20 cellular contexts compared by ENCODE assay signal in genomic region chr5:81167544-81167943, GRCh38.
A peak's percentile ranks its signal among the peaks of the same experiment; 100 is the strongest.
DNase-seq lines count a peak whose midpoint lies in the region; ATAC-seq lines count a peak whose summit lies in the region.
"Had no signal": no experiment of that assay in that cellular context is flagged by ENCODE, and none has a peak within 500 bp of the region (broad histone marks: within the 10 kb centered on the region; RNA-seq: fewer than 3 reads in every experiment).

No MANE protein-coding gene starts in this region.

- no CpG with 5 or more reads among the region's 8 CpGs for WGBS in neuronal stem cell (ENCODE audit: extremely low coverage in 2 of 2, insufficient read length in 2 of 2, insufficient replicate concordance in 1 of 2), 2 donors

- H3K27me3 ChIP-seq in SJCRH30 (no peaks in the 10 kb centered on the region), neuronal stem cell (ENCODE audit: control insufficient read depth in 3 of 3, insufficient read depth in 3 of 3, low read depth in 1 of 3, low read length in 3 of 3) (peaks cover 0 to 3% (median 0%) of the 10 kb centered on the region in 3 experiments)
- H3K27me3 ChIP-seq: BLaER1 had no signal

- no peaks in the 10 kb centered on the region for H3K36me3 ChIP-seq in SJCRH30
- no peaks in the 10 kb centered on the region for H3K36me3 ChIP-seq in neuronal stem cell (replicated peaks in 1 of 2; ENCODE audit: control insufficient read depth in 2 of 2, insufficient read depth in 2 of 2, low read length in 2 of 2)
- H3K36me3 ChIP-seq: BLaER1 had no signal

- H3K9me3 Mint-ChIP-seq in activated CD4-positive, alpha-beta T cell treated with anti-CD3 and anti-CD28 coated beads, Interleukin-2, amount 10 ng/mL, durations not matched to agents 24 days and 14 days = no peaks in the 10 kb centered on the region
- H3K9me3 Mint-ChIP-seq: CD4-positive, alpha-beta memory T cell had no signal

- ATAC-seq in HG03095 (IDR thresholded peaks at IDR 0.05; ENCODE audit: unreplicated experiment) = no peak
- ATAC-seq: HCT116 had no signal

- H3K27ac Mint-ChIP-seq in activated CD4-positive, alpha-beta T cell treated with anti-CD3 and anti-CD28 coated beads, Interleukin-2, amount 10 ng/mL, durations not matched to agents 24 days and 14 days = no peak overlapping the region

- no peak overlapping the region for H2AK5ac ChIP-seq in neuronal stem cell (ENCODE audit: low read depth, low read length)

- H3K27me3 Mint-ChIP-seq in activated CD4-positive, alpha-beta T cell treated with anti-CD3 and anti-CD28 coated beads, Interleukin-2, amount 10 ng/mL, durations not matched to agents 24 days and 14 days = no peaks in the 10 kb centered on the region
- H3K27me3 Mint-ChIP-seq: CD4-positive, alpha-beta memory T cell had no signal

- H3K79me1 ChIP-seq in neuronal stem cell (ENCODE audit: low read depth, low read length) = no peaks in the 10 kb centered on the region

- H3K18ac ChIP-seq in neuronal stem cell (ENCODE audit: low read length) = no peak overlapping the region

- peaks cover 9% of the 10 kb centered on the region for H3K4me1 Mint-ChIP-seq in activated CD4-positive, alpha-beta T cell treated with anti-CD3 and anti-CD28 coated beads, Interleukin-2, amount 10 ng/mL, durations not matched to agents 24 days and 14 days

- H3K4me2 ChIP-seq in neuronal stem cell (ENCODE audit: insufficient read depth, low read length, poor library complexity, severe bottlenecking) = no peak overlapping the region
- H3K4me2 ChIP-seq: A549, BLaER1 had no signal

- no peak overlapping the region for H3K4ac ChIP-seq in neuronal stem cell (ENCODE audit: low read length)

- H3K4me1 ChIP-seq in SJCRH30 (peaks cover 13% of the 10 kb centered on the region), neuronal stem cell (ENCODE audit: control insufficient read depth in 2 of 2, insufficient read depth in 1 of 2, low read depth in 1 of 2, low read length in 2 of 2) (peaks cover 5 to 11% of the 10 kb centered on the region in 2 donors)
- H3K4me1 ChIP-seq: A549, BLaER1 had no signal

- H3K27ac ChIP-seq in SJCRH30 (peak overlapping the region; percentile 13; the same call in 1 of the 2 replicates), neuronal stem cell (replicated peaks; ENCODE audit: low read length) (no peak overlapping the region), substantia nigra (ENCODE audit: low read depth, low read length, poor library complexity, severe bottlenecking) (peak overlapping the region; percentile 29)
- H3K27ac ChIP-seq: A549, BLaER1, RWPE1 had no signal

- DNase-seq in SJCRH30 = peak; percentile 52 to 59
- DNase-seq in islet precursor cell = peak; percentile 97
- DNase-seq in neuronal stem cell (ENCODE audit: low spot score) = no peak
- DNase-seq in substantia nigra (lab: John Stamatoyannopoulos, UW) = no peak
- DNase-seq in NAMALWA (ENCODE audit: low spot score) = no peak
- DNase-seq in activated CD4-positive, alpha-beta T cell treated with anti-CD3 and anti-CD28 coated beads, Interleukin-2, amount 10 ng/mL, durations not matched to agents 24 days and 14 days = no peak
- DNase-seq: Calu3; CD4-positive, alpha-beta memory T cell; DMS53; EL; GOT3; NCI-H1105 treated with DMSO at 0.1 percent for 48 hours; NCI-H1694; NCI-H774; SIG-M5 had no signal

- H2BK120ac ChIP-seq in neuronal stem cell (ENCODE audit: low read depth, low read length) = no peak overlapping the region

- H3K9ac ChIP-seq in neuronal stem cell (ENCODE audit: low read depth, low read length, poor library complexity) = no peak overlapping the region
- H3K9ac ChIP-seq: BLaER1 had no signal

- no peak overlapping the region for H3K23ac ChIP-seq in neuronal stem cell (ENCODE audit: low read depth, low read length, poor library complexity)

- no peak overlapping the region for H2BK15ac ChIP-seq in neuronal stem cell (ENCODE audit: low read length)

- peak overlapping the region; percentile 44 for H2AFZ ChIP-seq in neuronal stem cell (ENCODE audit: low read length)

- H3K4me3 ChIP-seq in SJCRH30 (no peak overlapping the region), neuronal stem cell (ENCODE audit: low read length in 2 of 2) (no peak overlapping the region)
- H3K4me3 ChIP-seq: A549, BLaER1 had no signal

- H4K91ac ChIP-seq in neuronal stem cell (ENCODE audit: low read depth, low read length, poor library complexity) = no peak overlapping the region

- no peak overlapping the region for H2BK12ac ChIP-seq in neuronal stem cell (ENCODE audit: low read length)

- H3K14ac ChIP-seq in neuronal stem cell (ENCODE audit: low read length) = no peak overlapping the region

- H3K36me3 Mint-ChIP-seq in activated CD4-positive, alpha-beta T cell treated with anti-CD3 and anti-CD28 coated beads, Interleukin-2, amount 10 ng/mL, durations not matched to agents 24 days and 14 days (ENCODE audit: low read depth) = peaks cover 6% of the 10 kb centered on the region

- H3K9me3 ChIP-seq in SJCRH30 (replicated peaks) = no peaks in the 10 kb centered on the region
- peaks cover 0 to 2% of the 10 kb centered on the region in 2 donors for H3K9me3 ChIP-seq in neuronal stem cell (replicated peaks in 1 of 2; ENCODE audit: control insufficient read depth in 2 of 2, insufficient read depth in 1 of 2, low read depth in 1 of 2, low read length in 2 of 2)
- H3K9me3 ChIP-seq: A549, BLaER1 had no signal

- no peak overlapping the region for H3K4me3 Mint-ChIP-seq in activated CD4-positive, alpha-beta T cell treated with anti-CD3 and anti-CD28 coated beads, Interleukin-2, amount 10 ng/mL, durations not matched to agents 24 days and 14 days
- H3K4me3 Mint-ChIP-seq: CD4-positive, alpha-beta memory T cell had no signal

- intact Hi-C loops in activated CD4-positive, alpha-beta T cell treated with anti-CD3 and anti-CD28 coated beads, Interleukin-2, amount 10 ng/mL, durations not matched to agents 24 days and 14 days (cut with micrococcal nuclease) = loop anchor here (10.0 kb wide), 1 partner anchor 203 kb away; the partner anchor contains the start of gene RASGRF2

- H2BK5ac ChIP-seq in neuronal stem cell (ENCODE audit: low read length) = no peak overlapping the region

- H4K8ac ChIP-seq in neuronal stem cell (ENCODE audit: low read depth, low read length) = no peak overlapping the region

Comparison
In these comparisons a context has a peak if more than half of its experiments do, and no peak if none do; other contexts are left out.
1. DNase-seq: peak in SJCRH30 (2 of 2) and islet precursor cell (single experiment); none in neuronal stem cell (single experiment), substantia nigra (0 of 49), NAMALWA (single experiment) and activated CD4-positive, alpha-beta T cell treated with anti-CD3 and anti-CD28 coated beads, Interleukin-2, amount 10 ng/mL, durations not matched to agents 24 days and 14 days (single experiment).